ENCODE assay signal across 13 cellular contexts in the genomic region with DNA sequence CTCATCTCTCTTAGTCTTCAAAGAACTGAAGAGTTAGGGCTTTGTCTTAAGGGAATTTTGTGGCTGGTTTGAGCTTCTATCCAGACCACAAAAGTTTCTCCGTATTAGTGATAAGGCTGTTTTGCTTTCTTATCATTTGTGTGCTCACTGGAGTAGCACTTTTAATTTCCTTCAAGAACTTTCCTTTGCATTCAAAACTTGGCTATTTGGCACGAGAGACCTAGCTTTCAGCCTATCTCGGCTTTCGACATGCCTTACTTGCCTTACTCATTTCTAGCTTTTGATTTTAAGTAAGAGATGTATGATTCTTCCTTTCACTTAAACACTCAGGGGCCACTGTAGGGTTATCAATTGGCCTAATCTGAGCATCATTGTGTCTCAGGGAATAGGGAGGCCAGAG. TPM values are rescaled to one million over a fixed set of nuclear protein-coding genes. Genes with fewer than 3 reads are reported as not detected.
DNase-seq lines count a peak whose midpoint lies in the region; ATAC-seq and TF ChIP-seq lines count a peak whose summit lies in the region.
"Had no signal": no experiment of that assay in that cellular context is flagged by ENCODE, and none has a peak within 500 bp of the region (broad histone marks: within the 10 kb centered on the region; RNA-seq: fewer than 3 reads in every experiment).

No MANE protein-coding gene starts in this region.

- H3K27me3 Mint-ChIP-seq in activated T-helper 2 cell treated with anti-CD3 and anti-CD28 coated beads, Interferon-gamma antibody, Interleukin-2, Interleukin-4, amounts not matched to agents 10 μg/mL and 5 μg/mL and 100 μg/mL, durations not matched to agents 14 hours and 24 hours and 36 hours (ENCODE audit: low read depth) = peaks cover 3% of the 10 kb centered on the region

- TF ChIP-seq CTCF in GM20000 (IDR thresholded peaks at IDR 0.05; ENCODE audit: extremely low read depth, missing control alignments) = no peak

- H3K4me1 Mint-ChIP-seq in activated T-helper 2 cell treated with anti-CD3 and anti-CD28 coated beads, Interferon-gamma antibody, Interleukin-2, Interleukin-4, amounts not matched to agents 10 μg/mL and 5 μg/mL and 100 μg/mL, durations not matched to agents 14 hours and 24 hours and 36 hours (ENCODE audit: low read depth) = peaks cover 28% of the 10 kb centered on the region
- H3K4me1 Mint-ChIP-seq: immature natural killer cell, nephron progenitor cell had no signal

- peak; percentile 21 for DNase-seq in activated CD4-positive, alpha-beta T cell treated with anti-CD3 and anti-CD28 coated beads for 48 hours
- no peak for DNase-seq in activated CD4-positive, alpha-beta T cell treated with anti-CD3 and anti-CD28 coated beads for 1 hour
- DNase-seq in GM20000 (ENCODE audit: low spot score) (peak; percentile 15), KBM-7 (no peak), islet precursor cell (no peak), NCI-H69 (lab: John Stamatoyannopoulos, UW) (no peak)
- peak; percentile 12 for DNase-seq in activated T-helper 2 cell treated with anti-CD3 and anti-CD28 coated beads, Interferon-gamma antibody, Interleukin-2, Interleukin-4, amounts not matched to agents 10 μg/mL and 5 μg/mL and 100 μg/mL, durations not matched to agents 14 hours and 24 hours and 36 hours (ENCODE audit: low spot score)
- DNase-seq: GDM1, immature natural killer cell, NCI-H187, nephron progenitor cell, WERI-Rb-1 had no signal

- intact Hi-C loops in activated T-helper 2 cell treated with anti-CD3 and anti-CD28 coated beads, Interferon-gamma antibody, Interleukin-2, Interleukin-4, amounts not matched to agents 10 μg/mL and 5 μg/mL and 100 μg/mL, durations not matched to agents 14 hours and 24 hours and 36 hours (cut with micrococcal nuclease) = loop anchor here (1.0 kb wide), 3 partner anchors 30 to 1005 kb away; a partner anchor contains a TSS

- H3K27ac Mint-ChIP-seq in activated T-helper 2 cell treated with anti-CD3 and anti-CD28 coated beads, Interferon-gamma antibody, Interleukin-2, Interleukin-4, amounts not matched to agents 10 μg/mL and 5 μg/mL and 100 μg/mL, durations not matched to agents 14 hours and 24 hours and 36 hours = no peak overlapping the region
- H3K27ac Mint-ChIP-seq: immature natural killer cell, nephron progenitor cell had no signal

- no peak overlapping the region for H3K4me3 Mint-ChIP-seq in activated T-helper 2 cell treated with anti-CD3 and anti-CD28 coated beads, Interferon-gamma antibody, Interleukin-2, Interleukin-4, amounts not matched to agents 10 μg/mL and 5 μg/mL and 100 μg/mL, durations not matched to agents 14 hours and 24 hours and 36 hours (ENCODE audit: low read depth)
- H3K4me3 Mint-ChIP-seq: immature natural killer cell, nephron progenitor cell had no signal

- no peaks in the 10 kb centered on the region for H3K9me3 Mint-ChIP-seq in activated T-helper 2 cell treated with anti-CD3 and anti-CD28 coated beads, Interferon-gamma antibody, Interleukin-2, Interleukin-4, amounts not matched to agents 10 μg/mL and 5 μg/mL and 100 μg/mL, durations not matched to agents 14 hours and 24 hours and 36 hours
- H3K9me3 Mint-ChIP-seq: immature natural killer cell, nephron progenitor cell had no signal

- ATAC-seq in HG03064 (IDR thresholded peaks at IDR 0.05; ENCODE audit: low read depth, unreplicated experiment) = peak; percentile 97

- peaks cover 53% of the 10 kb centered on the region for H3K36me3 Mint-ChIP-seq in activated T-helper 2 cell treated with anti-CD3 and anti-CD28 coated beads, Interferon-gamma antibody, Interleukin-2, Interleukin-4, amounts not matched to agents 10 μg/mL and 5 μg/mL and 100 μg/mL, durations not matched to agents 14 hours and 24 hours and 36 hours (ENCODE audit: low read depth)

- in situ Hi-C loops in KBM-7 (cut with MboI; ENCODE audit: low pct_unique_long_range_greater_than_20kb, low sequenced_read_pairs) = no loop called here

RNA-seq across cellular contexts. Expression of a gene that starts 29.9 kb away (rescaled TPM):
- 39.3 and 40.8 TPM in 2 replicates for total RNA-seq in activated T-helper 2 cell treated with anti-CD3 and anti-CD28 coated beads, Interferon-gamma antibody, Interleukin-2, Interleukin-4, amounts not matched to agents 10 μg/mL and 5 μg/mL and 100 μg/mL, durations not matched to agents 14 hours and 24 hours and 36 hours

RNA-seq across cellular contexts. Expression of a gene that starts 55.7 kb away (rescaled TPM):
- 13.3 and 14.2 TPM in 2 replicates for total RNA-seq in activated T-helper 2 cell treated with anti-CD3 and anti-CD28 coated beads, Interferon-gamma antibody, Interleukin-2, Interleukin-4, amounts not matched to agents 10 μg/mL and 5 μg/mL and 100 μg/mL, durations not matched to agents 14 hours and 24 hours and 36 hours

Comparison
In these comparisons a context has a peak if more than half of its experiments do, and no peak if none do; other contexts are left out.
1. DNase-seq: peak in activated CD4-positive, alpha-beta T cell treated with anti-CD3 and anti-CD28 coated beads for 48 hours (single experiment), GM20000 (single experiment) and activated T-helper 2 cell treated with anti-CD3 and anti-CD28 coated beads, Interferon-gamma antibody, Interleukin-2, Interleukin-4, amounts not matched to agents 10 μg/mL and 5 μg/mL and 100 μg/mL, durations not matched to agents 14 hours and 24 hours and 36 hours (single experiment); none in activated CD4-positive, alpha-beta T cell treated with anti-CD3 and anti-CD28 coated beads for 1 hour (single experiment), KBM-7 (single experiment), islet precursor cell (single experiment) and NCI-H69 (single experiment).